ENCODE assay signal across 9 cellular contexts in genomic region chr11:86676533-86677154, GRCh38. TPM values are rescaled to one million over a fixed set of nuclear protein-coding genes. Genes with fewer than 3 reads are reported as not detected.
A peak's percentile ranks its signal among the peaks of the same experiment; 100 is the strongest.
DNase-seq lines count a peak whose midpoint lies in the region; ATAC-seq, FAIRE-seq and TF ChIP-seq lines count a peak whose summit lies in the region.
"Had no signal": no experiment of that assay in that cellular context is flagged by ENCODE, and none has a peak within 500 bp of the region (broad histone marks: within the 10 kb centered on the region; RNA-seq: fewer than 3 reads in every experiment).

No MANE protein-coding gene starts in this region.

- DNase-seq in COLO829 (ENCODE audit: low spot score), result peak; percentile 13
- peak; percentile 63 for DNase-seq in kidney
- DNase-seq in medulla oblongata (ENCODE audit: extremely low spot score), result no peak
- DNase-seq in nephron progenitor cell, result no peak
- no peak for DNase-seq in lower leg skin (ENCODE audit: low spot score in 2 of 2)
- DNase-seq in effector CD8-positive, alpha-beta T cell (lab: John Stamatoyannopoulos, UW), result no peak
- DNase-seq: pancreas had no signal

- H3K4me3 ChIP-seq in HEK293 (ENCODE audit: low read depth, low read length) (no peak overlapping the region), kidney (ENCODE audit: low read length in 2 of 2) (no peak overlapping the region), lower leg skin (ENCODE audit: low read depth, poor library complexity, severe bottlenecking) (no peak overlapping the region)
- H3K4me3 ChIP-seq: pancreas had no signal

- POLR2A ChIA-PET in HEK293 (lab: Yijun Ruan, JAX), result no interaction called here

- H3K36me3 ChIP-seq in HEK293 (ENCODE audit: control insufficient read depth in 2 of 2, insufficient read depth in 1 of 2, low read length in 2 of 2) (no peaks in the 10 kb centered on the region), kidney (ENCODE audit: control insufficient read depth in 1 of 2, insufficient read depth in 2 of 2, low read length in 2 of 2) (no peaks in the 10 kb centered on the region)
- H3K36me3 ChIP-seq: pancreas had no signal

- peaks cover 27% of the 10 kb centered on the region for H3K4me1 Mint-ChIP-seq in nephron progenitor cell

- no peak overlapping the region for H3K9ac ChIP-seq in kidney (ENCODE audit: low read length in 2 of 2)

- FAIRE-seq in kidney (lab: Jason Lieb, UNC), result no peak
- FAIRE-seq: pancreas had no signal

- 91 to 92% methylated on average over 6 of the region's 6 CpGs for WGBS in lower leg skin, 2 donors

- ATAC-seq in SK-N-SH treated with all-trans-retinoic acid at 6 μM for 48 hours, result peak; percentile 13; the same call in 2 of the 3 replicates
- ATAC-seq: pancreas had no signal

- H3K27ac Mint-ChIP-seq in nephron progenitor cell, result no peak overlapping the region

- no peaks in the 10 kb centered on the region for H3K36me3 Mint-ChIP-seq in nephron progenitor cell (ENCODE audit: low read depth)

- H3K27ac ChIP-seq in HEK293 (ENCODE audit: extremely low read depth, low read depth, low read length) (no peak overlapping the region), kidney (ENCODE audit: low read depth in 2 of 2, low read length in 2 of 2) (no peak overlapping the region)
- H3K27ac ChIP-seq: pancreas had no signal

- no peak for TF ChIP-seq POLR2A in lower leg skin (IDR thresholded peaks at IDR 0.05)

- no peaks in the 10 kb centered on the region for H3K9me3 Mint-ChIP-seq in nephron progenitor cell

- TF ChIP-seq CTCF in HEK293 (tag by site-specific recombination; IDR thresholded peaks at IDR 0.05) (0 out of 2 replicates have a peak, but pooled peaks have one; percentile 9), kidney (IDR thresholded peaks at IDR 0.05; ENCODE audit: borderline replicate concordance, extremely low read depth, insufficient read depth) (no peak), nephron progenitor cell (IDR thresholded peaks at IDR 0.05) (no peak), lower leg skin (IDR thresholded peaks at IDR 0.05) (no peak)

- peaks cover 24% of the 10 kb centered on the region for H3K27me3 Mint-ChIP-seq in nephron progenitor cell (ENCODE audit: low read depth, poor library complexity)

- peaks cover 9% of the 10 kb centered on the region for H3K4me1 ChIP-seq in HEK293 (ENCODE audit: control insufficient read depth, insufficient read depth, low read length)
- H3K4me1 ChIP-seq in kidney (ENCODE audit: control insufficient read depth in 1 of 2, insufficient read depth in 1 of 2, low read depth in 1 of 2, low read length in 2 of 2), result peaks cover 8 to 9% of the 10 kb centered on the region in 2 donors

- H3K4me3 Mint-ChIP-seq in nephron progenitor cell, result no peak overlapping the region

- H3K9me3 ChIP-seq in HEK293 (ENCODE audit: control insufficient read depth, insufficient read depth, low read depth, low read length) (no peaks in the 10 kb centered on the region), kidney (ENCODE audit: control insufficient read depth in 1 of 2, low read length in 2 of 2) (no peaks in the 10 kb centered on the region)
- H3K9me3 ChIP-seq: pancreas had no signal

- CTCF ChIA-PET in HEK293 (lab: Yijun Ruan, JAX), result interaction anchor here (0.6 to 1.5 kb wide), 8 partner anchors 9 to 834 kb away, joined by 3 to 8 read pairs (median 4); no protein-coding TSS in a partner anchor

- intact Hi-C loops in kidney (cut with DNase I) (no loop called here), lower leg skin (cut with DNase I; ENCODE audit: low total_unique reads) (no loop called here)

TF ChIP-seq in HEK293, 187 proteins besides CTCF, POLR2A, EP300 and RAD21:
- TF ChIP-seq ZNF654 (tag by site-specific recombination; IDR thresholded peaks at IDR 0.05; ENCODE audit: low read depth) (peak; percentile 18; the same call in 1 of the 2 replicates), ZNF624 (tag by site-specific recombination; IDR thresholded peaks at IDR 0.05) (no peak), TRIM28 (IDR thresholded peaks at IDR 0.05; ENCODE audit: borderline replicate concordance, low read length) (0 out of 2 replicates have a peak, but pooled peaks have one; percentile 36)
TF ChIP-seq in HEK293: peak in this region for 2.

TF ChIP-seq in SK-N-SH treated with all-trans-retinoic acid at 6 μM for 48 hours, 23 proteins besides CTCF, POLR2A, EP300 and RAD21 (continues in another document):
- no peak for TF ChIP-seq CSRNP3 (CRISPR knock-in tag; IDR thresholded peaks at IDR 0.05)
- TF ChIP-seq RARB (CRISPR knock-in tag; IDR thresholded peaks at IDR 0.05), result no peak
- TF ChIP-seq POU6F1 (CRISPR knock-in tag; IDR thresholded peaks at IDR 0.05; ENCODE audit: borderline replicate concordance, low read depth), result no peak
- TF ChIP-seq OSR1 (CRISPR knock-in tag; IDR thresholded peaks at IDR 0.05), result no peak
- no peak for TF ChIP-seq CSDC2 (CRISPR knock-in tag; IDR thresholded peaks at IDR 0.05)
- TF ChIP-seq TSHZ2 (CRISPR knock-in tag; IDR thresholded peaks at IDR 0.05), result no peak
- TF ChIP-seq PPARA (CRISPR knock-in tag; IDR thresholded peaks at IDR 0.05; ENCODE audit: borderline replicate concordance), result no peak
- TF ChIP-seq SNAI2 (CRISPR knock-in tag; IDR thresholded peaks at IDR 0.05), result no peak
- TF ChIP-seq ZFP30 (CRISPR knock-in tag; IDR thresholded peaks at IDR 0.05), result no peak
- TF ChIP-seq ISL1 (CRISPR knock-in tag; IDR thresholded peaks at IDR 0.05), result no peak
- no peak for TF ChIP-seq ZNF70 (CRISPR knock-in tag; IDR thresholded peaks at IDR 0.05)
- no peak for TF ChIP-seq PATZ1 (CRISPR knock-in tag; IDR thresholded peaks at IDR 0.05; ENCODE audit: borderline replicate concordance)

RNA-seq across cellular contexts. Expression of gene ME3, which starts 4.2 kb away (rescaled TPM):
- 13.2 TPM for total RNA-seq in kidney
- 32.2 TPM for polyA plus RNA-seq in kidney (ENCODE audit: insufficient read depth, low read depth, low replicate concordance)
- 10 to 100 TPM in 1 of 4 donors, 1 to 10 TPM in 3; 1.9 to 11.0 (median 6.0) TPM for total RNA-seq in lower leg skin

Comparison
In these comparisons a context has a peak if more than half of its experiments do, and no peak if none do; other contexts are left out.
1. DNase-seq: peak in COLO829 (single experiment) and kidney (single experiment); none in medulla oblongata (single experiment), nephron progenitor cell (single experiment), lower leg skin (0 of 2) and effector CD8-positive, alpha-beta T cell (single experiment).